Comparison of ENCODE assay signal across 8 cellular contexts in genomic region chr18:25832008-25832604, GRCh38.
A peak's percentile ranks its signal among the peaks of the same experiment; 100 is the strongest.
DNase-seq lines count a peak whose midpoint lies in the region; TF ChIP-seq lines count a peak whose summit lies in the region.

No MANE protein-coding gene starts in this region.

- DNase-seq in activated T-cell treated with anti-CD3 and anti-CD28 coated beads, Interleukin-2, amount 50 U/mL, for 48 hours: peak; percentile 25 to 39
- no peak for DNase-seq in activated T-cell treated with anti-CD3 and anti-CD28 coated beads, Interleukin-2, amount 50 U/mL, for 24 hours
- DNase-seq in HAP-1 (ENCODE audit: low spot score in 2 of 2) (peak; percentile 30 to 76), NCI-H187 treated with DMSO at 0.1 percent for 48 hours (lab: John Stamatoyannopoulos, UW) (peak; percentile 1), astrocyte of the spinal cord (ENCODE audit: low read depth, low spot score) (peak; percentile 69), iPS DF 6.9 (ENCODE audit: low read depth, low spot score) (peak; percentile 27), middle frontal gyrus (ENCODE audit: extremely low spot score, low spot score) (no peak)
- peak; percentile 50 for DNase-seq in stimulated activated CD8-positive, alpha-beta memory T cell treated with anti-CD3 and anti-CD28 coated beads, Interleukin-4, amount 100 ng/mL, for 48 hours

- H3K27me3 Mint-ChIP-seq in activated T-cell treated with anti-CD3 and anti-CD28 coated beads, Interleukin-2, amount 50 U/mL, for 24 hours: peaks cover 4% of the 10 kb centered on the region

- H3K27ac Mint-ChIP-seq in activated T-cell treated with anti-CD3 and anti-CD28 coated beads, Interleukin-2, amount 50 U/mL, for 24 hours: no peak overlapping the region

- peak; percentile 95 for TF ChIP-seq CTCF in astrocyte of the spinal cord (IDR thresholded peaks at IDR 0.05; ENCODE audit: low read depth, low read length)

- H3K9me3 Mint-ChIP-seq in activated T-cell treated with anti-CD3 and anti-CD28 coated beads, Interleukin-2, amount 50 U/mL, for 24 hours: no peaks in the 10 kb centered on the region

- H3K4me1 Mint-ChIP-seq in activated T-cell treated with anti-CD3 and anti-CD28 coated beads, Interleukin-2, amount 50 U/mL, for 24 hours (ENCODE audit: low read depth): no peaks in the 10 kb centered on the region

- no peaks in the 10 kb centered on the region for H3K36me3 Mint-ChIP-seq in activated T-cell treated with anti-CD3 and anti-CD28 coated beads, Interleukin-2, amount 50 U/mL, for 24 hours (ENCODE audit: low read depth)

- WGBS in iPS DF 6.9 (ENCODE audit: insufficient coverage, insufficient read length): no CpG with 5 or more reads among the region's 3 CpGs

- in situ Hi-C loops in HAP-1 (cut with MboI; ENCODE audit: low sequenced_read_pairs) (no loop called here), astrocyte of the spinal cord (cut with HindIII; ENCODE audit: low sequenced_read_pairs) (no loop called here)

- H3K27ac ChIP-seq in iPS DF 6.9 (ENCODE audit: low read length): no peak overlapping the region

- H3K27me3 ChIP-seq in HAP-1 (ENCODE audit: low read depth): no peaks in the 10 kb centered on the region
- no peaks in the 10 kb centered on the region for H3K27me3 ChIP-seq in iPS DF 6.9 (ENCODE audit: control insufficient read depth, insufficient read depth, low read length)

- no peak overlapping the region for H3K4me3 Mint-ChIP-seq in activated T-cell treated with anti-CD3 and anti-CD28 coated beads, Interleukin-2, amount 50 U/mL, for 24 hours

- H3K4me1 ChIP-seq in HAP-1 (peaks cover 14% of the 10 kb centered on the region), iPS DF 6.9 (ENCODE audit: control insufficient read depth, insufficient read depth, low read length) (no peaks in the 10 kb centered on the region)

- H3K9me3 ChIP-seq in HAP-1 (no peaks in the 10 kb centered on the region), iPS DF 6.9 (ENCODE audit: control insufficient read depth, insufficient read depth, low read length) (no peaks in the 10 kb centered on the region)

- H3K4me3 ChIP-seq in HAP-1: no peak overlapping the region
- no peak overlapping the region for H3K4me3 ChIP-seq in astrocyte of the spinal cord (ENCODE audit: low read depth, low read length)
- H3K4me3 ChIP-seq in iPS DF 6.9 (ENCODE audit: low read length): no peak overlapping the region

- no peaks in the 10 kb centered on the region for H3K36me3 ChIP-seq in HAP-1 (replicated peaks)
- no peaks in the 10 kb centered on the region for H3K36me3 ChIP-seq in iPS DF 6.9 (ENCODE audit: control insufficient read depth, insufficient read depth, low read length)

Comparison
In these comparisons a context has a peak if more than half of its experiments do, and no peak if none do; other contexts are left out.
1. DNase-seq: peak in activated T-cell treated with anti-CD3 and anti-CD28 coated beads, Interleukin-2, amount 50 U/mL, for 48 hours (2 of 2), HAP-1 (2 of 2), NCI-H187 treated with DMSO at 0.1 percent for 48 hours (single experiment), astrocyte of the spinal cord (single experiment), iPS DF 6.9 (single experiment) and stimulated activated CD8-positive, alpha-beta memory T cell treated with anti-CD3 and anti-CD28 coated beads, Interleukin-4, amount 100 ng/mL, for 48 hours (single experiment); none in activated T-cell treated with anti-CD3 and anti-CD28 coated beads, Interleukin-2, amount 50 U/mL, for 24 hours (single experiment) and middle frontal gyrus (single experiment).